24 cellular contexts compared by ENCODE assay signal in genomic region chr9:68738346-68738745, GRCh38.
"Had no signal": no experiment of that assay in that cellular context is flagged by ENCODE, and none has a peak within 500 bp of the region (broad histone marks: within the 10 kb centered on the region; RNA-seq: fewer than 3 reads in every experiment).

No MANE protein-coding gene starts in this region.

- ATAC-seq: activated naive CD4-positive, alpha-beta T cell treated with anti-CD3 and anti-CD28 coated beads, Interleukin-2, amount 50 U/mL, for 72 hours; activated naive CD8-positive, alpha-beta T cell treated with anti-CD3 and anti-CD28 coated beads, Interleukin-2, amount 50 U/mL, for 24 hours; activated T-cell treated with anti-CD3 and anti-CD28 coated beads, Interleukin-2, amount 50 U/mL, for 4 hours; body of pancreas; T-helper 17 cell; WTC11 had no signal

- H3K9me3 ChIP-seq: ascending aorta, body of pancreas had no signal

- H3K4me3 ChIP-seq: ascending aorta, body of pancreas had no signal

- H3K27ac ChIP-seq: ascending aorta, KMS-11 had no signal

- H3K36me3 Mint-ChIP-seq: activated CD4-positive, alpha-beta memory T cell treated with anti-CD3 and anti-CD28 coated beads for 36 hours; activated naive CD4-positive, alpha-beta T cell treated with anti-CD3 and anti-CD28 coated beads, Interleukin-2, amount 50 U/mL, for 72 hours; WTC11 had no signal

- H3K27me3 ChIP-seq: ascending aorta, body of pancreas had no signal

- H3K9ac ChIP-seq: KMS-11 had no signal

- H3K36me3 ChIP-seq: ascending aorta had no signal

- DNase-seq: activated CD4-positive, alpha-beta memory T cell treated with anti-CD3 and anti-CD28 coated beads for 36 hours; activated CD4-positive, alpha-beta T cell treated with anti-CD3 and anti-CD28 coated beads, Interleukin-2, amount 10 ng/mL, durations not matched to agents 7 days and 5 days; activated CD4-positive, CD25-positive, alpha-beta regulatory T cell treated with anti-CD3 and anti-CD28 coated beads, Interleukin-2, amount 50 U/mL, for 72 hours; activated CD8-positive, alpha-beta memory T cell treated with anti-CD3 and anti-CD28 coated beads for 24 hours; activated effector memory CD4-positive, alpha-beta T cell treated with anti-CD3 and anti-CD28 coated beads, Interleukin-2, amount 50 U/mL, for 16 hours; activated naive CD4-positive, alpha-beta T cell treated with Interleukin-2 at 50 U/mL for 16 hours; activated naive CD8-positive, alpha-beta T cell treated with anti-CD3 and anti-CD28 coated beads, Interleukin-2, amount 50 U/mL, for 24 hours; activated T-cell treated with anti-CD3 and anti-CD28 coated beads, Interleukin-2, amount 50 U/mL, for 4 hours; amniotic stem cell; body of pancreas; NCI-H1092; NCI-H1417; NCI-H1930; NCI-H2107; NCI-H510A treated with DMSO at 0.1 percent for 48 hours; NCI-H69; NK-92 treated with Interleukin-12 subunit alpha and Interleukin-12 subunit beta, amount 100 ng/mL, for 24 hours; SIG-M5; T-helper 17 cell; T-helper 9 cell had no signal

- H3K4me3 Mint-ChIP-seq: activated CD4-positive, alpha-beta memory T cell treated with anti-CD3 and anti-CD28 coated beads for 36 hours; activated CD4-positive, alpha-beta T cell treated with anti-CD3 and anti-CD28 coated beads, Interleukin-2, amount 10 ng/mL, durations not matched to agents 7 days and 5 days; activated naive CD8-positive, alpha-beta T cell treated with anti-CD3 and anti-CD28 coated beads, Interleukin-2, amount 50 U/mL, for 24 hours; activated T-cell treated with anti-CD3 and anti-CD28 coated beads, Interleukin-2, amount 50 U/mL, for 4 hours; T-helper 17 cell; WTC11 had no signal

- H3K4me1 ChIP-seq: ascending aorta had no signal

- H3K4me1 Mint-ChIP-seq: activated CD4-positive, alpha-beta T cell treated with anti-CD3 and anti-CD28 coated beads, Interleukin-2, amount 10 ng/mL, durations not matched to agents 7 days and 5 days; T-helper 17 cell had no signal

- H3K9me3 Mint-ChIP-seq: activated CD4-positive, alpha-beta memory T cell treated with anti-CD3 and anti-CD28 coated beads for 36 hours; activated CD4-positive, alpha-beta T cell treated with anti-CD3 and anti-CD28 coated beads, Interleukin-2, amount 10 ng/mL, durations not matched to agents 7 days and 5 days; activated naive CD4-positive, alpha-beta T cell treated with anti-CD3 and anti-CD28 coated beads, Interleukin-2, amount 50 U/mL, for 72 hours; activated naive CD8-positive, alpha-beta T cell treated with anti-CD3 and anti-CD28 coated beads, Interleukin-2, amount 50 U/mL, for 24 hours; activated T-cell treated with anti-CD3 and anti-CD28 coated beads, Interleukin-2, amount 50 U/mL, for 4 hours; WTC11 had no signal

- H3K27ac Mint-ChIP-seq: activated CD4-positive, alpha-beta memory T cell treated with anti-CD3 and anti-CD28 coated beads for 36 hours; activated CD4-positive, alpha-beta T cell treated with anti-CD3 and anti-CD28 coated beads, Interleukin-2, amount 10 ng/mL, durations not matched to agents 7 days and 5 days; activated naive CD4-positive, alpha-beta T cell treated with anti-CD3 and anti-CD28 coated beads, Interleukin-2, amount 50 U/mL, for 72 hours; activated naive CD8-positive, alpha-beta T cell treated with anti-CD3 and anti-CD28 coated beads, Interleukin-2, amount 50 U/mL, for 24 hours; T-helper 17 cell; WTC11 had no signal
